2 cellular contexts compared by ENCODE assay signal in genomic region chr4:16918716-16919115, GRCh38. TPM values are rescaled to one million over a fixed set of nuclear protein-coding genes. Genes with fewer than 3 reads are reported as not detected.
"Had no signal": no experiment of that assay in that cellular context is flagged by ENCODE, and none has a peak within 500 bp of the region (broad histone marks: within the 10 kb centered on the region; RNA-seq: fewer than 3 reads in every experiment).

No MANE protein-coding gene starts in this region.

RNA-seq across cellular contexts. Expression of gene LDB2, which starts 20.3 kb away (rescaled TPM):
- total RNA-seq: mammary epithelial cell, progenitor cell of endocrine pancreas had no signal
- polyA plus RNA-seq: mammary epithelial cell had no signal
